ENCODE assay signal across 19 cellular contexts in the genomic region with DNA sequence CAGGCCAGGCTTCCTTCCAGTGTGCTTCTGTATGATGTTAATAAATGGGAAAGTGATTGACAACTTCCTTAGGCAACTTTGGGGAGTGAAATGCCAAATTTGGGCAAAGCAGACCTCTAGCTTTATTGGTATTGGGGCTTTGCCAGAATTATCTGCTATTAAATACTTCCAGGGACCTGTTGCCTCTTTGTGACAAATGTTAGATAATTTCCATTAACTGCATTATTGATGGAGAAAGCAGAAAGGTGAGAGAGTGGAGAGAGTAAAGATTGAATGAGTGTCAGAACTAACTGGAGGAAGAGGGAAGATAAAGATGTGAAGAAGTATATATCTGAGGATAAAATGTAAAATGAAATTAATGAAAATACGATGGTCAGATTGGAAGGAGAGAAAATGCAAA.
DNase-seq lines count a peak whose midpoint lies in the region; ATAC-seq and TF ChIP-seq lines count a peak whose summit lies in the region.
"Had no signal": no experiment of that assay in that cellular context is flagged by ENCODE, and none has a peak within 500 bp of the region (broad histone marks: within the 10 kb centered on the region; RNA-seq: fewer than 3 reads in every experiment).

No MANE protein-coding gene starts in this region.

- H3K9me3 ChIP-seq in left ventricle myocardium inferior (replicated peaks) = no peaks in the 10 kb centered on the region
- H3K9me3 ChIP-seq in ascending aorta = no peaks in the 10 kb centered on the region
- H3K9me3 ChIP-seq in tibial artery = no peaks in the 10 kb centered on the region
- H3K9me3 ChIP-seq: A549, BE2C, HAP-1 had no signal

- H3K36me3 ChIP-seq in left ventricle myocardium inferior (no peaks in the 10 kb centered on the region), ascending aorta (no peaks in the 10 kb centered on the region), tibial artery (no peaks in the 10 kb centered on the region)
- H3K36me3 ChIP-seq: BE2C; BLaER1 treated with 17β-estradiol and CSF1 and Interleukin-3, amounts not matched to agents 10 nM and 100 nM; HAP-1 had no signal

- no peak for ATAC-seq in left ventricle myocardium superior
- ATAC-seq in effector memory CD8-positive, alpha-beta T cell (replicated peaks) = no peak
- ATAC-seq: A549 had no signal

- no peaks in the 10 kb centered on the region for H3K36me3 Mint-ChIP-seq in effector memory CD8-positive, alpha-beta T cell (ENCODE audit: insufficient read depth)
- H3K36me3 Mint-ChIP-seq: CD4-positive, alpha-beta memory T cell had no signal

- H3K27ac ChIP-seq in left ventricle myocardium inferior (replicated peaks) (peak overlapping the region; percentile 28), ascending aorta (peak overlapping the region; percentile 31 to 50), tibial artery (peak overlapping the region; percentile 18 to 34)
- H3K27ac ChIP-seq: A549; BLaER1 treated with 17β-estradiol and CSF1 and Interleukin-3, amounts not matched to agents 10 nM and 100 nM had no signal

- H3K27ac Mint-ChIP-seq in effector memory CD8-positive, alpha-beta T cell = no peak overlapping the region
- H3K27ac Mint-ChIP-seq: CD4-positive, alpha-beta memory T cell had no signal

- H3K4me1 ChIP-seq in left ventricle myocardium inferior (peaks cover 98% of the 10 kb centered on the region), ascending aorta (peaks cover 6 to 41% of the 10 kb centered on the region in 2 donors), tibial artery (peaks cover 0 to 72% (median 43%) of the 10 kb centered on the region in 4 donors)
- H3K4me1 ChIP-seq: A549; BE2C; BLaER1 treated with 17β-estradiol and CSF1 and Interleukin-3, amounts not matched to agents 10 nM and 100 nM; HAP-1 had no signal

- H3K27me3 ChIP-seq in left ventricle myocardium inferior (ENCODE audit: low read depth) (no peaks in the 10 kb centered on the region), ascending aorta (no peaks in the 10 kb centered on the region), tibial artery (no peaks in the 10 kb centered on the region)

- TF ChIP-seq CTCF in left ventricle myocardium inferior (IDR thresholded peaks at IDR 0.05; ENCODE audit: borderline replicate concordance) (no peak), ascending aorta (IDR thresholded peaks at IDR 0.05) (no peak), tibial artery (IDR thresholded peaks at IDR 0.05) (no peak)

- H3K4me3 Mint-ChIP-seq in effector memory CD8-positive, alpha-beta T cell = no peak overlapping the region
- H3K4me3 Mint-ChIP-seq: CD4-positive, alpha-beta memory T cell had no signal

- H3K4me3 ChIP-seq in left ventricle myocardium inferior (no peak overlapping the region), ascending aorta (no peak overlapping the region), tibial artery (no peak overlapping the region)
- H3K4me3 ChIP-seq: A549; BLaER1 treated with 17β-estradiol and CSF1 and Interleukin-3, amounts not matched to agents 10 nM and 100 nM; HAP-1 had no signal

- DNase-seq in left ventricle myocardium inferior (no peak), left ventricle myocardium superior (no peak), ascending aorta (ENCODE audit: low spot score in 2 of 2) (no peak), tibial artery (no peak), NOMO-1 (lab: John Stamatoyannopoulos, UW; ENCODE audit: unreplicated experiment in 2 of 2) (no peak)
- DNase-seq in effector memory CD8-positive, alpha-beta T cell = no peak
- DNase-seq: 8988T; ACHN; AML-193; BE2C; Calu3; CD4-positive, alpha-beta memory T cell; COR-L47; DMS53; DMS79 treated with DMSO at 0.1 percent for 48 hours; GOT3 had no signal

- intact Hi-C loops in left ventricle myocardium inferior (cut with micrococcal nuclease) = no loop called here
- intact Hi-C loops in left ventricle myocardium superior (cut with micrococcal nuclease) = no loop called here
- intact Hi-C loops in ascending aorta (cut with DNase I) = no loop called here
- intact Hi-C loops in tibial artery (cut with DNase I; ENCODE audit: low total_unique reads) = no loop called here

- peaks cover 58 to 78% of the 10 kb centered on the region in 2 donors for H3K27me3 Mint-ChIP-seq in effector memory CD8-positive, alpha-beta T cell

- peaks cover 2 to 3% of the 10 kb centered on the region in 2 donors for H3K4me1 Mint-ChIP-seq in effector memory CD8-positive, alpha-beta T cell (ENCODE audit: low read depth in 2 of 2)
- H3K4me1 Mint-ChIP-seq: CD4-positive, alpha-beta memory T cell had no signal

- no peaks in the 10 kb centered on the region for H3K9me3 Mint-ChIP-seq in effector memory CD8-positive, alpha-beta T cell
